ENCODE assay signal across 2 cellular contexts in genomic region chr2:189553689-189554088, GRCh38.
TF ChIP-seq lines count a peak whose summit lies in the region.

No MANE protein-coding gene starts in this region.

TF ChIP-seq in IMR-90, 13 proteins besides CTCF, POLR2A, EP300 and RAD21:
- TF ChIP-seq MAFK (IDR thresholded peaks at IDR 0.05; ENCODE audit: low read depth, low read length) (no peak), ELK1 (IDR thresholded peaks at IDR 0.05; ENCODE audit: borderline replicate concordance, low read depth, low read length) (no peak), MXI1 (IDR thresholded peaks at IDR 0.05; ENCODE audit: borderline replicate concordance, low read depth, low read length) (no peak), BHLHE40 (IDR thresholded peaks at IDR 0.05; ENCODE audit: low read depth, low read length) (no peak), RFX5 (IDR thresholded peaks at IDR 0.05; ENCODE audit: low read depth, low read length) (no peak), CEBPB (IDR thresholded peaks at IDR 0.05; ENCODE audit: low read depth, low read length) (no peak), NFE2L2 (IDR thresholded peaks at IDR 0.05; ENCODE audit: low read depth, low read length) (no peak), USF2 (IDR thresholded peaks at IDR 0.05; ENCODE audit: low read depth, low read length) (no peak), MAZ (IDR thresholded peaks at IDR 0.05; ENCODE audit: borderline replicate concordance, low read depth, low read length) (no peak), CHD1 (IDR thresholded peaks at IDR 0.05; ENCODE audit: low read depth, low read length) (no peak), FOS (IDR thresholded peaks at IDR 0.05; ENCODE audit: low read depth, low read length) (no peak), SMC3 (IDR thresholded peaks at IDR 0.05; ENCODE audit: low read depth, low read length) (no peak), RCOR1 (IDR thresholded peaks at IDR 0.05; ENCODE audit: insufficient replicate concordance, low read length) (no peak)

TF ChIP-seq in HepG2, 621 proteins besides CTCF, POLR2A, EP300 and RAD21:
- TF ChIP-seq XBP1 (CRISPR knock-in tag; IDR thresholded peaks at IDR 0.05) (no peak), HDAC6 (IDR thresholded peaks at IDR 0.05; ENCODE audit: low read depth, low read length) (no peak), ZBED4 (CRISPR knock-in tag; IDR thresholded peaks at IDR 0.05; ENCODE audit: borderline replicate concordance) (no peak), MXD3 (CRISPR knock-in tag; IDR thresholded peaks at IDR 0.05) (no peak), ZNF660 (CRISPR knock-in tag; IDR thresholded peaks at IDR 0.05; ENCODE audit: borderline replicate concordance, low read depth) (no peak), KDM3A (CRISPR knock-in tag; IDR thresholded peaks at IDR 0.05; ENCODE audit: low read depth) (no peak), SYNCRIP (IDR thresholded peaks at IDR 0.05; ENCODE audit: insufficient read depth, low read depth, low read length) (no peak), SPEN (CRISPR knock-in tag; IDR thresholded peaks at IDR 0.05; ENCODE audit: low read depth) (no peak), ZSCAN20 (CRISPR knock-in tag; IDR thresholded peaks at IDR 0.05; ENCODE audit: borderline replicate concordance) (no peak), SNAPC5 (CRISPR knock-in tag; IDR thresholded peaks at IDR 0.05; ENCODE audit: borderline replicate concordance) (no peak), RELA (CRISPR knock-in tag; IDR thresholded peaks at IDR 0.05) (no peak), ZFP37 (CRISPR knock-in tag; IDR thresholded peaks at IDR 0.05; ENCODE audit: borderline replicate concordance) (no peak), FOXK1 (CRISPR knock-in tag; IDR thresholded peaks at IDR 0.05; ENCODE audit: borderline replicate concordance, low read depth) (no peak), SOX13 (IDR thresholded peaks at IDR 0.05) (no peak), SOX13 (CRISPR knock-in tag; conservative IDR thresholded peaks at IDR 0.05 in 1 of 2, IDR thresholded peaks at IDR 0.05 in 1 of 2) (peak in 1 of 2 experiments; percentile 67; a peak in 1 of 4 replicates), ARNT2 (CRISPR knock-in tag; IDR thresholded peaks at IDR 0.05; ENCODE audit: low read depth) (no peak), FOSL2 (CRISPR knock-in tag; IDR thresholded peaks at IDR 0.05) (no peak), ISX (CRISPR knock-in tag; conservative IDR thresholded peaks at IDR 0.05) (no peak), MIER2 (CRISPR knock-in tag; IDR thresholded peaks at IDR 0.05) (no peak), ZXDC (CRISPR knock-in tag; IDR thresholded peaks at IDR 0.05) (no peak), U2AF2 (IDR thresholded peaks at IDR 0.05; ENCODE audit: low read depth, low read length) (no peak), ZMAT3 (CRISPR knock-in tag; conservative IDR thresholded peaks at IDR 0.05) (no peak), SP5 (CRISPR knock-in tag; IDR thresholded peaks at IDR 0.05; ENCODE audit: borderline replicate concordance, low read depth) (no peak), RFX3 (CRISPR knock-in tag; IDR thresholded peaks at IDR 0.05) (no peak), HNRNPUL1 (IDR thresholded peaks at IDR 0.05; ENCODE audit: low read depth, low read length) (peak; percentile 49; the same call in 1 of the 2 replicates), GTF3A (CRISPR knock-in tag; conservative IDR thresholded peaks at IDR 0.05) (no peak), KAT8 (CRISPR knock-in tag; IDR thresholded peaks at IDR 0.05) (no peak), HNF1A (IDR thresholded peaks at IDR 0.05; ENCODE audit: low read depth) (peak; percentile 31; the same call in 1 of the 2 replicates), HNF1A (CRISPR knock-in tag; IDR thresholded peaks at IDR 0.05; ENCODE audit: borderline replicate concordance) (no peak), ZNF615 (CRISPR knock-in tag; IDR thresholded peaks at IDR 0.05; ENCODE audit: borderline replicate concordance) (no peak), TSC22D2 (CRISPR knock-in tag; IDR thresholded peaks at IDR 0.05; ENCODE audit: borderline replicate concordance) (no peak), BCLAF1 (IDR thresholded peaks at IDR 0.05) (no peak), RARA (CRISPR knock-in tag; IDR thresholded peaks at IDR 0.05) (no peak), ZNF772 (CRISPR knock-in tag; IDR thresholded peaks at IDR 0.05) (no peak), SAFB2 (CRISPR knock-in tag; IDR thresholded peaks at IDR 0.05; ENCODE audit: borderline replicate concordance, low read depth) (no peak), HIVEP1 (CRISPR knock-in tag; IDR thresholded peaks at IDR 0.05) (no peak), SOX5 (CRISPR knock-in tag; IDR thresholded peaks at IDR 0.05; ENCODE audit: borderline replicate concordance) (peak; percentile 72; the same call in 1 of the 2 replicates), ZNF547 (CRISPR knock-in tag; IDR thresholded peaks at IDR 0.05) (no peak), DNMT1 (CRISPR knock-in tag; IDR thresholded peaks at IDR 0.05) (no peak), RXRB (CRISPR knock-in tag; IDR thresholded peaks at IDR 0.05; ENCODE audit: borderline replicate concordance) (peak; percentile 7; the same call in 1 of the 2 replicates), ZNF580 (CRISPR knock-in tag; IDR thresholded peaks at IDR 0.05; ENCODE audit: borderline replicate concordance, low read depth) (no peak), ZNF446 (CRISPR knock-in tag; IDR thresholded peaks at IDR 0.05) (no peak)
TF ChIP-seq in HepG2: peak in this region for 5.
